ENCODE assay signal across 9 cellular contexts in the genomic region with DNA sequence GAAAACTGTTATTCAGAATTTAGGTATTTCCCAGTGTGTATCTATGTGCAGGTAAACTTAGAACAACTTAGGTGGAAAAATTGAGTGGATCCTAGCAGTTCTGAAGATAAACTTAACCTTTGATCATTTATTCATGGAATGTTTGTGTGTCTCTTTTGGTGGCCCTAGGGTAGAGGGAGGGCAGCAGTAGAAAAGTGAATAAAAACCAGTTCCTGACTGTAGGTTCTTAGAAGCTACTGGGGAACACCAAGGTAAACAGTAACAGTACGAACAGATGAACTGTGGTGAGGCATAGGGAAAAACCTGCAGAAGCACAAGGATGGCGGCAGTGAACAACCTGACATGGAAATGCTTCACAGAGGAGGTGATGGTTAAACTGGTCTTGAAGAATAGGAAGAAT. TPM values are rescaled to one million over a fixed set of nuclear protein-coding genes. Genes with fewer than 3 reads are reported as not detected.
A peak's percentile ranks its signal among the peaks of the same experiment; 100 is the strongest.
DNase-seq lines count a peak whose midpoint lies in the region; ATAC-seq and TF ChIP-seq lines count a peak whose summit lies in the region.
"Had no signal": no experiment of that assay in that cellular context is flagged by ENCODE, and none has a peak within 500 bp of the region (broad histone marks: within the 10 kb centered on the region; RNA-seq: fewer than 3 reads in every experiment).

No MANE protein-coding gene starts in this region.

- no peak for ATAC-seq in CD4-positive, CD25-positive, alpha-beta regulatory T cell (ENCODE audit: low read depth in 2 of 2)
- ATAC-seq in HG03175 (IDR thresholded peaks at IDR 0.05; ENCODE audit: unreplicated experiment): no peak

- no peak for TF ChIP-seq CTCF in OCI-LY3 (IDR thresholded peaks at IDR 0.05; ENCODE audit: low read depth, low read length)
- TF ChIP-seq CTCF in endothelial cell (IDR thresholded peaks at IDR 0.05; ENCODE audit: unreplicated experiment): no peak
- no peak for TF ChIP-seq CTCF in parathyroid adenoma (IDR thresholded peaks at IDR 0.05)
- TF ChIP-seq CTCF in RWPE1 (conservative IDR thresholded peaks at IDR 0.05; ENCODE audit: low read depth): no peak

- H2AFZ ChIP-seq in OCI-LY3 (ENCODE audit: low read depth, low read length) (no peak overlapping the region), parathyroid adenoma (no peak overlapping the region)

- H3K4me2 ChIP-seq in OCI-LY3 (ENCODE audit: low read length) (peak overlapping the region; percentile 99), parathyroid adenoma (ENCODE audit: low read length) (peak overlapping the region; percentile 80)

- H3K36me3 ChIP-seq in CD4-positive, CD25-positive, alpha-beta regulatory T cell (ENCODE audit: control insufficient read depth, insufficient read depth, low read length): peaks cover 5% of the 10 kb centered on the region
- H3K36me3 ChIP-seq in OCI-LY3 (replicated peaks; ENCODE audit: low read depth, low read length): peaks cover 5% of the 10 kb centered on the region
- no peaks in the 10 kb centered on the region for H3K36me3 ChIP-seq in parathyroid adenoma (ENCODE audit: control insufficient read depth, insufficient read depth, low read length)

- H3K9ac ChIP-seq in OCI-LY3 (ENCODE audit: low read length) (no peak overlapping the region), parathyroid adenoma (no peak overlapping the region)

- H3K27me3 Mint-ChIP-seq in CD4-positive, CD25-positive, alpha-beta regulatory T cell: no peaks in the 10 kb centered on the region
- peaks cover 7% of the 10 kb centered on the region for H3K27me3 Mint-ChIP-seq in endothelial cell (ENCODE audit: unreplicated experiment)

- CTCF ChIA-PET in RWPE1 (lab: Yijun Ruan, JAX): no interaction called here

- DNase-seq in CD4-positive, CD25-positive, alpha-beta regulatory T cell: no peak
- DNase-seq in endothelial cell (ENCODE audit: low spot score) (no peak), amniotic stem cell (lab: John Stamatoyannopoulos, UW) (no peak), RWPE1 (ENCODE audit: low spot score) (no peak), NCI-H1436 (lab: John Stamatoyannopoulos, UW) (no peak)
- DNase-seq: stimulated activated CD4-positive, alpha-beta T cell treated with anti-CD3 and anti-CD28 coated beads, Interleukin-2, amount 100 ng/mL, for 24 hours had no signal

- H3K4me3 ChIP-seq in CD4-positive, CD25-positive, alpha-beta regulatory T cell (ENCODE audit: low read depth, low read length): peak overlapping the region; percentile 100
- H3K4me3 ChIP-seq in OCI-LY3 (ENCODE audit: low read length) (peak overlapping the region; percentile 85), parathyroid adenoma (ENCODE audit: low read depth, low read length) (peak overlapping the region; percentile 77)

- no peaks in the 10 kb centered on the region for H3K9me3 ChIP-seq in CD4-positive, CD25-positive, alpha-beta regulatory T cell (ENCODE audit: control insufficient read depth in 2 of 2, low read length in 2 of 2)
- H3K9me3 ChIP-seq in OCI-LY3 (ENCODE audit: insufficient read depth, low read length) (no peaks in the 10 kb centered on the region), parathyroid adenoma (ENCODE audit: control insufficient read depth, low read length) (no peaks in the 10 kb centered on the region)

- POLR2A ChIA-PET in RWPE1 (lab: Yijun Ruan, JAX; ENCODE audit: low non-redundant PET): no interaction called here

- peaks cover 69% of the 10 kb centered on the region for H3K4me1 ChIP-seq in CD4-positive, CD25-positive, alpha-beta regulatory T cell (ENCODE audit: control insufficient read depth, insufficient read depth, low read length, poor library complexity, severe bottlenecking)
- H3K4me1 ChIP-seq in OCI-LY3 (ENCODE audit: low read length): peaks cover 26% of the 10 kb centered on the region
- H3K4me1 ChIP-seq in parathyroid adenoma: peaks cover 15% of the 10 kb centered on the region

- H3K4me3 Mint-ChIP-seq in CD4-positive, CD25-positive, alpha-beta regulatory T cell: peak overlapping the region; percentile 95 to 99 (median 98)
- H3K4me3 Mint-ChIP-seq in endothelial cell (ENCODE audit: unreplicated experiment): peak overlapping the region; percentile 99

- peak overlapping the region; percentile 89 for H3K27ac ChIP-seq in CD4-positive, CD25-positive, alpha-beta regulatory T cell (ENCODE audit: insufficient read depth, low read length, poor library complexity, severe bottlenecking)
- H3K27ac ChIP-seq in OCI-LY3 (ENCODE audit: low read length) (no peak overlapping the region), parathyroid adenoma (no peak overlapping the region), RWPE1 (no peak overlapping the region)

- H3K9me3 Mint-ChIP-seq in CD4-positive, CD25-positive, alpha-beta regulatory T cell: peaks cover 0 to 1% (median 0%) of the 10 kb centered on the region in 7 donors
- no peaks in the 10 kb centered on the region for H3K9me3 Mint-ChIP-seq in endothelial cell (ENCODE audit: unreplicated experiment)

- H3K27me3 ChIP-seq in CD4-positive, CD25-positive, alpha-beta regulatory T cell (ENCODE audit: control insufficient read depth, insufficient read depth, low read length): no peaks in the 10 kb centered on the region
- H3K27me3 ChIP-seq in OCI-LY3 (ENCODE audit: low read depth, low read length) (no peaks in the 10 kb centered on the region), parathyroid adenoma (ENCODE audit: control insufficient read depth, insufficient read depth, low read length) (no peaks in the 10 kb centered on the region)

- peaks cover 29% of the 10 kb centered on the region for H3K36me3 Mint-ChIP-seq in CD4-positive, CD25-positive, alpha-beta regulatory T cell
- H3K36me3 Mint-ChIP-seq in endothelial cell (ENCODE audit: low read depth, unreplicated experiment): peaks cover 21% of the 10 kb centered on the region

- H3K79me2 ChIP-seq in OCI-LY3 (ENCODE audit: low read length) (peaks cover 70% of the 10 kb centered on the region), parathyroid adenoma (peaks cover 54% of the 10 kb centered on the region)

- peaks cover 43 to 60% (median 47%) of the 10 kb centered on the region in 4 donors for H3K4me1 Mint-ChIP-seq in CD4-positive, CD25-positive, alpha-beta regulatory T cell
- H3K4me1 Mint-ChIP-seq in endothelial cell (ENCODE audit: unreplicated experiment): peaks cover 63% of the 10 kb centered on the region

- peaks cover 48% of the 10 kb centered on the region for H4K20me1 ChIP-seq in OCI-LY3 (ENCODE audit: insufficient read depth, low read length)

- peak overlapping the region; percentile 97 to 99 (median 99) for H3K27ac Mint-ChIP-seq in CD4-positive, CD25-positive, alpha-beta regulatory T cell
- H3K27ac Mint-ChIP-seq in endothelial cell (ENCODE audit: unreplicated experiment): no peak overlapping the region

RNA-seq across cellular contexts. Expression of a gene that starts 2.5 kb away (rescaled TPM):
- total RNA-seq in CD4-positive, CD25-positive, alpha-beta regulatory T cell: 158 TPM
- polyA plus RNA-seq in CD4-positive, CD25-positive, alpha-beta regulatory T cell: 10 to 100 TPM; 40.7 to 56.9 (median 48.1) TPM
- 139 TPM for total RNA-seq in endothelial cell (ENCODE audit: unreplicated experiment)
